ENCODE assay signal across 18 cellular contexts in the genomic region with DNA sequence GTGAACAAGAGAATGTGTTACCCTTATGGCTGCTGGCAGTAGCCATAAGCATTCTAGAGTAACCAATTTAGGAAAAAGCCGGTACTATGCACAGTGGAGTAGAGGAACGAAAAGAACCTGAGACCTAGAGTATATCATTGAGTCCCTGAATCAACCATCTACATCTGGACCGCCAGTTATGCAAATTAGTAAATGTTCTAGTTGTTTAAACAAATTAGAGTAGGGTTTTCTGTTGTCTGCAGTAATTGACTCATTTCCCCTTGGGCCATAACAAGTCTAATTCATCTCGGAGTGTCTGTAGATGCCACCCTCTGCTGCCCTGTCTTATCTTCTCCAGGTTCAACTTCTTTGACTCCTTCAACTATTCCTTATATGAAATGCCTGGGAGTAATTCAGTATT.
A peak's percentile ranks its signal among the peaks of the same experiment; 100 is the strongest.
DNase-seq lines count a peak whose midpoint lies in the region; ATAC-seq and TF ChIP-seq lines count a peak whose summit lies in the region.
"Had no signal": no experiment of that assay in that cellular context is flagged by ENCODE, and none has a peak within 500 bp of the region (broad histone marks: within the 10 kb centered on the region; RNA-seq: fewer than 3 reads in every experiment).

No MANE protein-coding gene starts in this region.

- H3K27me3 ChIP-seq in BLaER1, result no peaks in the 10 kb centered on the region
- 0 out of 2 replicates have a peak, but pooled peaks cover 4% of the 10 kb centered on the region for H3K27me3 ChIP-seq in OCI-LY3 (ENCODE audit: low read depth, low read length)

- H3K79me2 ChIP-seq in OCI-LY3 (ENCODE audit: low read length), result no peaks in the 10 kb centered on the region

- H4K20me1 ChIP-seq in BLaER1, result no peaks in the 10 kb centered on the region
- no peaks in the 10 kb centered on the region for H4K20me1 ChIP-seq in OCI-LY3 (ENCODE audit: insufficient read depth, low read length)

- no peak overlapping the region for H3K4me3 ChIP-seq in BLaER1
- H3K4me3 ChIP-seq in OCI-LY3 (ENCODE audit: low read length), result peak overlapping the region; percentile 37
- H3K4me3 ChIP-seq: GM23338, K562, SK-N-MC had no signal

- peaks cover 22% of the 10 kb centered on the region for H3K4me1 Mint-ChIP-seq in memory B cell

- no peak overlapping the region for H3K9ac ChIP-seq in BLaER1
- H3K9ac ChIP-seq in OCI-LY3 (ENCODE audit: low read length), result no peak overlapping the region

- peaks cover 18% of the 10 kb centered on the region for H3K9me3 ChIP-seq in BLaER1
- no peaks in the 10 kb centered on the region for H3K9me3 ChIP-seq in OCI-LY3 (ENCODE audit: insufficient read depth, low read length)

- peak; percentile 48 for ATAC-seq in HG03175 (IDR thresholded peaks at IDR 0.05; ENCODE audit: unreplicated experiment)
- ATAC-seq in memory B cell (ENCODE audit: low read depth), result peak; percentile 67
- ATAC-seq in HG02759 (IDR thresholded peaks at IDR 0.05; ENCODE audit: unreplicated experiment), result no peak
- ATAC-seq: GM23338, HCT116, K562 had no signal

- H3K36me3 ChIP-seq in BLaER1, result no peaks in the 10 kb centered on the region
- no peaks in the 10 kb centered on the region for H3K36me3 ChIP-seq in OCI-LY3 (replicated peaks; ENCODE audit: low read depth, low read length)

- peaks cover 7% of the 10 kb centered on the region for H3K27me3 Mint-ChIP-seq in memory B cell

- H3K27ac ChIP-seq in BLaER1, result no peak overlapping the region
- H3K27ac ChIP-seq in OCI-LY3 (ENCODE audit: low read length), result no peak overlapping the region
- H3K27ac ChIP-seq: SK-N-MC had no signal

- no peak overlapping the region for H2AFZ ChIP-seq in OCI-LY3 (ENCODE audit: low read depth, low read length)
- H2AFZ ChIP-seq: GM23338 had no signal

- peak overlapping the region; percentile 5 for H3K4me3 Mint-ChIP-seq in memory B cell
- H3K4me3 Mint-ChIP-seq: GM23338 had no signal

- no peak for DNase-seq in memory B cell (ENCODE audit: low spot score in 2 of 2)
- DNase-seq in NCI-H1436 treated with DMSO at 0.1 percent for 48 hours (lab: John Stamatoyannopoulos, UW), result no peak
- DNase-seq in RPMI8226, result no peak
- no peak for DNase-seq in hypothalamus (lab: John Stamatoyannopoulos, UW)
- DNase-seq: C1 segment of cervical spinal cord, NCI-H1105 treated with DMSO at 0.1 percent for 48 hours, NCI-H187 treated with DMSO at 0.1 percent for 48 hours, NCI-H345, NCI-H748 treated with DMSO at 0.1 percent for 48 hours, Right ventricle myocardium superior had no signal

- H3K4me2 ChIP-seq in BLaER1 (peak overlapping the region; percentile 93), OCI-LY3 (ENCODE audit: low read length) (peak overlapping the region; percentile 61)
- H3K4me2 ChIP-seq: GM23338 had no signal

- TF ChIP-seq CTCF in OCI-LY3 (IDR thresholded peaks at IDR 0.05; ENCODE audit: low read depth, low read length), result no peak

- no peak overlapping the region for H3K27ac Mint-ChIP-seq in memory B cell
- H3K27ac Mint-ChIP-seq: GM23338 had no signal

- no peaks in the 10 kb centered on the region for H3K9me3 Mint-ChIP-seq in memory B cell
- H3K9me3 Mint-ChIP-seq: GM23338 had no signal

- H3K36me3 Mint-ChIP-seq in memory B cell, result no peaks in the 10 kb centered on the region

- H3K4me1 ChIP-seq in BLaER1 (peaks cover 82% of the 10 kb centered on the region), OCI-LY3 (ENCODE audit: low read length) (peaks cover 22% of the 10 kb centered on the region)
